12 cellular contexts compared by ENCODE assay signal in the genomic region with DNA sequence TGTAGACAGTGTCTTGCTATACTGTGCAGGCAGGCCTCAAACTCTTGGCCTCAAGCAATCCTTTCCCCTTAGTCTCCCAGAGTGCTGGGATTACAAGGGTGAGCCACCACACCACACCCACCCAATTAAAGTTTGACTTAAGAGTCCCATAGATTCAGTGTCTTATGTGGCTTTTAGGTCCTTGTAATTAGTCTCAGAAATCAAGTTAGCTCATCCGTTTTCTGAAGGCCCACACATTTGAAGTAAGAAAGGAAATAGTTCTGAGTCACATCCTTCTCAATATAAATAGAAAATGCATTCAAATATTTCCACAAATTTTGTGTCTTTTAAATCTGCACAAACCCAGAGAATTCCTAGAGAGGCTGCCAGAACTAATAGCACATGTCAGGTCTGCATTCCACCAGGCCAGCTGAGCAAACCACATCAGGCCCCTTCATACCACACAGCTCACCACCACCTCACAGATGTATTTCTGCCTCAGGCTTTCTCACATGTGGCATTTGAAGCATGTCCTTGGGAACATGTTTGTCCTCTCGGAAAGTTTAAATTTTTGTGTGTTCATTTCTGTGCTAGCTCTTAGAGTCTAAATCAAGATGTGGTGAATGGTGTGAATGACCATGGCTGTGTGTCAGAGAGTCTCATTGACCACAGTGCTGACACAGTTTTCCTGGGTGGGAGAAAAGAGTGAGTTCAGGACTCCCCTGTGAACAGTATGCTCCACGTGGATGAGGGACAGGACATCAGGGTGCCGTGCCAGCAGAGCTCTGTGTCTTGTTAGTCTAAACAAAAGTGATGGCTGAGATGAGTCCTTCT.
DNase-seq lines count a peak whose midpoint lies in the region; ATAC-seq and TF ChIP-seq lines count a peak whose summit lies in the region.
"Had no signal": no experiment of that assay in that cellular context is flagged by ENCODE, and none has a peak within 500 bp of the region (broad histone marks: within the 10 kb centered on the region; RNA-seq: fewer than 3 reads in every experiment).

No MANE protein-coding gene starts in this region.

- H3K27ac ChIP-seq in AG04450 (ENCODE audit: low read depth, low read length) (peak overlapping the region; percentile 86), SJSA1 (peak overlapping the region; percentile 72)
- H3K27ac ChIP-seq: colonic mucosa, neural progenitor cell, spleen had no signal

- POLR2A ChIA-PET in AG04450 (lab: Yijun Ruan, JAX) = interaction anchor here (0.8 to 1.3 kb wide), 2 partner anchors 27 to 98 kb away, joined by 3 read pairs; no protein-coding TSS in a partner anchor

- H3K36me3 ChIP-seq in SJSA1 = no peaks in the 10 kb centered on the region
- H3K36me3 ChIP-seq: colonic mucosa, neural progenitor cell, spleen had no signal

- peak; percentile 68 for DNase-seq in AG04450 (ENCODE audit: low read depth, low spot score)
- peak; percentile 84 to 90 for DNase-seq in SJSA1 (ENCODE audit: low read depth in 1 of 2, low spot score in 2 of 2)
- DNase-seq in fibroblast of pulmonary artery (ENCODE audit: low read depth) = peak; percentile 48
- no peak for DNase-seq in NCI-H128 (lab: John Stamatoyannopoulos, UW; ENCODE audit: unreplicated experiment)
- no peak for DNase-seq in DMS153 treated with DMSO at 0.1 percent for 48 hours (lab: John Stamatoyannopoulos, UW; ENCODE audit: unreplicated experiment)
- DNase-seq: colonic mucosa, NCI-H345, spleen had no signal

- H3K9me3 ChIP-seq in AG04450 (ENCODE audit: control insufficient read depth, insufficient read depth, low read length) (no peaks in the 10 kb centered on the region), SJSA1 (replicated peaks) (no peaks in the 10 kb centered on the region)
- H3K9me3 ChIP-seq: colonic mucosa, spleen had no signal

- H3K27me3 ChIP-seq in AG04450 (ENCODE audit: control insufficient read depth, insufficient read depth, low read length) (no peaks in the 10 kb centered on the region), SJSA1 (replicated peaks) (no peaks in the 10 kb centered on the region)
- H3K27me3 ChIP-seq: colonic mucosa, neural progenitor cell, spleen had no signal

- H3K4me1 ChIP-seq in SJSA1 (replicated peaks) = peaks cover 39% of the 10 kb centered on the region
- H3K4me1 ChIP-seq: colonic mucosa, neural progenitor cell, spleen had no signal

- CTCF ChIA-PET in AG04450 (lab: Charles Lee) = no interaction called here

- ATAC-seq in GM21619 (IDR thresholded peaks at IDR 0.05; ENCODE audit: unreplicated experiment) (peak; percentile 48), HG03354 (IDR thresholded peaks at IDR 0.05; ENCODE audit: poor library complexity, severe bottlenecking, unreplicated experiment) (no peak), HG02840 (IDR thresholded peaks at IDR 0.05; ENCODE audit: low FRiP score, unreplicated experiment) (no peak)

- H3K4me3 ChIP-seq in AG04450 (ENCODE audit: low read depth, low read length) (no peak overlapping the region), SJSA1 (no peak overlapping the region), fibroblast of pulmonary artery (replicated peaks; ENCODE audit: low read depth, low read length) (no peak overlapping the region)
- H3K4me3 ChIP-seq: colonic mucosa, neural progenitor cell, spleen had no signal

- TF ChIP-seq CTCF in AG04450 (IDR thresholded peaks at IDR 0.05; ENCODE audit: low read depth, low read length) (no peak), fibroblast of pulmonary artery (IDR thresholded peaks at IDR 0.05; ENCODE audit: low read length, missing control alignments) (no peak)

Comparison
In these comparisons a context has a peak if more than half of its experiments do, and no peak if none do; other contexts are left out.
1. DNase-seq: peak in AG04450 (single experiment), SJSA1 (2 of 2) and fibroblast of pulmonary artery (single experiment); none in NCI-H128 (single experiment) and DMS153 treated with DMSO at 0.1 percent for 48 hours (single experiment).